ENCODE assay signal across 10 cellular contexts in genomic region chr1:185645686-185646085, GRCh38.
DNase-seq lines count a peak whose midpoint lies in the region; ATAC-seq and TF ChIP-seq lines count a peak whose summit lies in the region.
"Had no signal": no experiment of that assay in that cellular context is flagged by ENCODE, and none has a peak within 500 bp of the region (broad histone marks: within the 10 kb centered on the region; RNA-seq: fewer than 3 reads in every experiment).

No MANE protein-coding gene starts in this region.

- ATAC-seq in GM18907 (IDR thresholded peaks at IDR 0.05; ENCODE audit: unreplicated experiment): peak; percentile 59
- ATAC-seq in foreskin keratinocyte: no peak
- ATAC-seq in HG02610 (IDR thresholded peaks at IDR 0.05; ENCODE audit: unreplicated experiment): no peak

- WGBS in testis, 2 donors: 32 to 38% methylated on average over 1 of the region's 1 CpG

- H3K9me3 ChIP-seq in SJSA1 (replicated peaks): peaks cover 7% of the 10 kb centered on the region
- H3K9me3 ChIP-seq in testis: no peaks in the 10 kb centered on the region

- H3K36me3 ChIP-seq in SJSA1: no peaks in the 10 kb centered on the region
- no peaks in the 10 kb centered on the region for H3K36me3 ChIP-seq in testis (ENCODE audit: low read depth, missing control alignments)
- H3K36me3 ChIP-seq: sigmoid colon had no signal

- in situ Hi-C loops in G401 (cut with HindIII; ENCODE audit: low sequenced_read_pairs): no loop called here

- H3K4me1 ChIP-seq in SJSA1 (replicated peaks) (peaks cover 38% of the 10 kb centered on the region), foreskin keratinocyte (peaks cover 33% of the 10 kb centered on the region), testis (peaks cover 5% of the 10 kb centered on the region)

- no peak overlapping the region for H3K4me3 ChIP-seq in SJSA1
- H3K4me3 ChIP-seq in testis: no peak overlapping the region
- H3K4me3 ChIP-seq: lung, sigmoid colon had no signal

- H3K27ac ChIP-seq in SJSA1 (peak overlapping the region; percentile 90), foreskin keratinocyte (peak overlapping the region; percentile 63), testis (no peak overlapping the region)

- no peak for TF ChIP-seq POLR2A in testis (IDR thresholded peaks at IDR 0.05)

- intact Hi-C loops in testis (cut with DNase I; ENCODE audit: low total_unique reads): no loop called here

- DNase-seq in SJSA1 (ENCODE audit: low read depth in 1 of 2, low spot score in 2 of 2): no peak
- peak; percentile 11 to 36 for DNase-seq in foreskin keratinocyte
- DNase-seq in renal cortical epithelial cell (ENCODE audit: low read depth): peak; percentile 39
- DNase-seq in testis: no peak
- DNase-seq in G401 (ENCODE audit: low spot score): no peak
- DNase-seq in NCI-H526 treated with DMSO at 0.1 percent for 48 hours (lab: John Stamatoyannopoulos, UW): no peak
- DNase-seq: sigmoid colon had no signal

- TF ChIP-seq CTCF in foreskin keratinocyte (conservative IDR thresholded peaks at IDR 0.05) (no peak), testis (IDR thresholded peaks at IDR 0.05) (no peak)

- H3K27me3 ChIP-seq in SJSA1 (replicated peaks) (no peaks in the 10 kb centered on the region), foreskin keratinocyte (no peaks in the 10 kb centered on the region), testis (no peaks in the 10 kb centered on the region)
- H3K27me3 ChIP-seq: sigmoid colon had no signal

Comparison
In these comparisons a context has a peak if more than half of its experiments do, and no peak if none do; other contexts are left out.
1. DNase-seq: peak in foreskin keratinocyte (2 of 2) and renal cortical epithelial cell (single experiment); none in SJSA1 (0 of 2), testis (single experiment), G401 (single experiment) and NCI-H526 treated with DMSO at 0.1 percent for 48 hours (single experiment).
2. H3K27ac ChIP-seq: peak in SJSA1 (single experiment) and foreskin keratinocyte (single experiment); none in testis (0 of 2).